In the genomic region with DNA sequence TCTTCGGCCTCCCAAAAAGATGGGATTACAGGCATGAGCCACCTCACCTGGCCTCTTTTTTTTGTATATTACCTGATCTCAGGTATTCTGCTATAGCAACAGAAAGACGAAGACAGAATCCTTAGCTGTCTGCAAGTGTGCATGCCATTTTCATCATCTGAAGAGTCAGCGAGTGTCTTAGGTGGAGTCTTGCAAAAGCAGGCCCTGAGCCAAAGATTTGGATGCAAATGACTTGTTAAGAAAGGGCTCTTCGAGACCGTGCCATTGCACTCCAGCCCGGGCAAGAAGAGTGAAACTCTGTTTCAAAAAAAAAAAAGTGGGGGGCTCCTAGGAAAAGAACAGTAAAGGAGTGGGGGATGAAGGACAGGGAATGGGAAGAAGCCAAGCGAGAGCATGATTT, we compare ENCODE assay signal across 8 cellular contexts. TPM values are rescaled to one million over a fixed set of nuclear protein-coding genes. Genes with fewer than 3 reads are reported as not detected.
A peak's percentile ranks its signal among the peaks of the same experiment; 100 is the strongest.
DNase-seq lines count a peak whose midpoint lies in the region; ATAC-seq, FAIRE-seq and TF ChIP-seq lines count a peak whose summit lies in the region.

No MANE protein-coding gene starts in this region.

- H3K27ac ChIP-seq in SJCRH30 (peak overlapping the region; percentile 38), epithelial cell of prostate (peak overlapping the region; percentile 89), rectal smooth muscle tissue (ENCODE audit: low read depth, low read length) (peak overlapping the region; percentile 50), testis (peak overlapping the region in 1 of 2 donors; percentile 99)

- ATAC-seq in HG02642 (IDR thresholded peaks at IDR 0.05; ENCODE audit: poor library complexity, unreplicated experiment) (no peak), HG02623 (IDR thresholded peaks at IDR 0.05; ENCODE audit: unreplicated experiment) (no peak)

- TF ChIP-seq POLR2A in testis (IDR thresholded peaks at IDR 0.05) = no peak

- H3K27me3 ChIP-seq in SJCRH30 = no peaks in the 10 kb centered on the region
- no peaks in the 10 kb centered on the region for H3K27me3 ChIP-seq in rectal smooth muscle tissue (ENCODE audit: control insufficient read depth, insufficient read depth, low read length)
- H3K27me3 ChIP-seq in testis = no peaks in the 10 kb centered on the region

- H3K9ac ChIP-seq in rectal smooth muscle tissue (ENCODE audit: low read length) = no peak overlapping the region

- H3K4me1 ChIP-seq in SJCRH30 (peaks cover 22% of the 10 kb centered on the region), rectal smooth muscle tissue (ENCODE audit: control insufficient read depth, insufficient read depth, low read length) (peaks cover 10% of the 10 kb centered on the region), testis (peaks cover 4% of the 10 kb centered on the region)

- 70 to 79% methylated on average over 7 of the region's 7 CpGs for WGBS in testis, 2 donors

- intact Hi-C loops in testis (cut with DNase I; ENCODE audit: low total_unique reads) = no loop called here

- no peaks in the 10 kb centered on the region for H3K36me3 ChIP-seq in SJCRH30
- no peaks in the 10 kb centered on the region for H3K36me3 ChIP-seq in rectal smooth muscle tissue (ENCODE audit: control insufficient read depth, insufficient read depth, low read length)
- H3K36me3 ChIP-seq in testis (ENCODE audit: low read depth, missing control alignments) = no peaks in the 10 kb centered on the region

- no peak for TF ChIP-seq CTCF in testis (IDR thresholded peaks at IDR 0.05)

- H3K9me3 ChIP-seq in SJCRH30 (replicated peaks) = no peaks in the 10 kb centered on the region
- H3K9me3 ChIP-seq in testis = no peaks in the 10 kb centered on the region

- FAIRE-seq in GM19239 (lab: Jason Lieb, UNC) = peak; percentile 58

- in situ Hi-C loops in ACHN (cut with HindIII; ENCODE audit: low pct_ligation_motif_present, low pct_unique_long_range_greater_than_20kb, low sequenced_read_pairs) = no loop called here

- no peak for DNase-seq in GM19239 (ENCODE audit: insufficient read length, low spot score)
- DNase-seq in SJCRH30 = no peak
- DNase-seq in epithelial cell of prostate (ENCODE audit: low read depth, low spot score) = no peak
- no peak for DNase-seq in ACHN
- no peak for DNase-seq in testis

- H3K4me3 ChIP-seq in SJCRH30 (no peak overlapping the region), rectal smooth muscle tissue (ENCODE audit: low read length) (peak overlapping the region; percentile 35), testis (no peak overlapping the region)

RNA-seq across cellular contexts. Expression of a gene that starts 10.2 kb away (rescaled TPM):
- 13.9 and 15.7 TPM in 2 replicates for total RNA-seq in SJCRH30 (2014; rRNA removed; shearing (Covaris generic))
- 10 to 100 TPM; 19.1 to 23.5 TPM for total RNA-seq in testis
- polyA plus RNA-seq in testis (ENCODE audit: insufficient read depth, low read depth, low replicate concordance) = 120 TPM

RNA-seq across cellular contexts. Expression of a gene that starts 14.8 kb away (rescaled TPM):
- total RNA-seq in SJCRH30 (2014; rRNA removed; shearing (Covaris generic)) = 729 and 792 TPM in 2 replicates
- 1,000 to 10,000 TPM in 1 of 2 donors, 100 to 1,000 TPM in 1; 439 to 1,401 TPM for total RNA-seq in testis
- polyA plus RNA-seq in testis (ENCODE audit: insufficient read depth, low read depth, low replicate concordance) = 2,068 TPM

RNA-seq across cellular contexts. Expression of a gene that starts 15.0 kb away (rescaled TPM):
- 0.20 TPM in 1 of 2 replicates, not detected in the other for total RNA-seq in SJCRH30 (2014; rRNA removed; shearing (Covaris generic))
- under 1 TPM; 0.62 to 0.87 TPM for total RNA-seq in testis
- polyA plus RNA-seq in testis (ENCODE audit: insufficient read depth, low read depth, low replicate concordance) = 0.76 TPM
